In the genomic region with DNA sequence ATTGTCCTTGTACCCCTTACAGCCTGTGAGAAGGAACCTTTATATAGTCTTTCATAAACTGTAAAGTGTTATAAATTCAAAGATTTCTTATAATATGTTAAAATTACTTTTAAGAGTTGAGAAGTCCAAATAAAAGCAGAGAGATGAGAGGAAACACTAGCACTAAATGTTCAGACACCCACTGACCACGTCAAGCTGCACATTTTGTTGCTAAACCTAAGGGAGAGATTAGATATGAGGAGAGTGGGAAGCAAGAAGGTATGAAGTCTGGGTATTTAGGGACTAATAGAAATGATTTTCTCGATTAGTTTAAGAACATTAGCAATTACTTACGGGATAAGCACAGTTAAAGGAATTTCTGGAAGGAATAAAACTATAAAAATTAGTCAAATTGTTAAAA, we compare ENCODE assay signal across 34 cellular contexts.
"Had no signal": no experiment of that assay in that cellular context is flagged by ENCODE, and none has a peak within 500 bp of the region (broad histone marks: within the 10 kb centered on the region; RNA-seq: fewer than 3 reads in every experiment).

No MANE protein-coding gene starts in this region.

- DNase-seq: activated B cell treated with CpG ODN at 0.5 μM for 24 hours; activated CD4-positive, alpha-beta T cell treated with anti-CD3 and anti-CD28 coated beads for 48 hours; activated CD4-positive, alpha-beta T cell treated with anti-CD3 and anti-CD28 coated beads, Interleukin-2, amount 50 U/mL, for 1 hour; activated CD4-positive, alpha-beta T cell treated with anti-CD3 and anti-CD28 coated beads, Interleukin-2, amount 50 U/mL, for 48 hours; activated CD8-positive, alpha-beta memory T cell treated with anti-CD3 and anti-CD28 coated beads for 24 hours; activated CD8-positive, alpha-beta T cell treated with anti-CD3 and anti-CD28 coated beads for 36 hours; activated effector memory CD4-positive, alpha-beta T cell treated with Interleukin-2 at 50 U/mL for 16 hours; activated gamma-delta T cell treated with Interleukin-2 at 50 U/mL for 16 hours; activated naive CD4-positive, alpha-beta T cell treated with anti-CD3 and anti-CD28 coated beads, Interleukin-2, amount 50 U/mL, for 16 hours; activated naive CD4-positive, alpha-beta T cell treated with Interleukin-2 at 50 U/mL for 16 hours; activated T-cell treated with anti-CD3 and anti-CD28 coated beads, Interleukin-2, amount 50 U/mL, for 4 hours; amygdala; aorta; body of pancreas; central memory CD4-positive, alpha-beta T cell; cerebellar nuclear complex; dorsolateral prefrontal cortex; effector memory CD4-positive, alpha-beta T cell; endodermal cell; head of caudate nucleus; T-helper 1 cell; T-helper 17 cell; T1000; WERI-Rb-1 had no signal

- H3K27me3 Mint-ChIP-seq: activated B cell treated with CpG ODN at 0.5 μM for 24 hours; activated naive CD8-positive, alpha-beta T cell; activated T-helper 17 cell treated with anti-CD3 and anti-CD28 coated beads, Interleukin-2, amount 50 U/mL, for 72 hours; dendritic cell treated with granulocyte-macrophage colony-stimulating factor and Interleukin-4, amounts not matched to agents 40 ng/mL and 50 ng/mL, for 4 days; T-helper 17 cell had no signal

- H3K9me3 Mint-ChIP-seq: activated B cell treated with CpG ODN at 0.5 μM for 24 hours; activated CD8-positive, alpha-beta T cell treated with anti-CD3 and anti-CD28 coated beads for 36 hours; activated T-cell treated with anti-CD3 and anti-CD28 coated beads, Interleukin-2, amount 50 U/mL, for 4 hours; dendritic cell treated with granulocyte-macrophage colony-stimulating factor and Interleukin-4, amounts not matched to agents 40 ng/mL and 50 ng/mL, for 4 days; endodermal cell; T-helper 2 cell treated with Interferon-gamma antibody and Interleukin-4, amounts not matched to agents 5 μg/mL and 100 μg/mL, for 36 hours had no signal

- H3K36me3 ChIP-seq: breast epithelium, cardiac muscle cell, WERI-Rb-1 had no signal

- H3K4me1 Mint-ChIP-seq: activated B cell treated with CpG ODN at 0.5 μM for 24 hours, endodermal cell had no signal

- H3K4me1 ChIP-seq: body of pancreas, breast epithelium had no signal

- H3K27ac Mint-ChIP-seq: activated B cell treated with CpG ODN at 0.5 μM for 24 hours; activated CD8-positive, alpha-beta T cell treated with anti-CD3 and anti-CD28 coated beads for 36 hours; activated naive CD8-positive, alpha-beta T cell; activated T-helper 17 cell treated with anti-CD3 and anti-CD28 coated beads, Interleukin-2, amount 50 U/mL, for 72 hours; dendritic cell treated with granulocyte-macrophage colony-stimulating factor and Interleukin-4, amounts not matched to agents 40 ng/mL and 50 ng/mL, for 4 days; endodermal cell; T-helper 17 cell; T-helper 2 cell treated with Interferon-gamma antibody and Interleukin-4, amounts not matched to agents 5 μg/mL and 100 μg/mL, for 36 hours had no signal

- H3K4me3 Mint-ChIP-seq: activated B cell treated with CpG ODN at 0.5 μM for 24 hours; activated CD8-positive, alpha-beta T cell treated with anti-CD3 and anti-CD28 coated beads for 36 hours; activated naive CD8-positive, alpha-beta T cell; activated T-cell treated with anti-CD3 and anti-CD28 coated beads, Interleukin-2, amount 50 U/mL, for 4 hours; activated T-helper 17 cell treated with anti-CD3 and anti-CD28 coated beads, Interleukin-2, amount 50 U/mL, for 72 hours; dendritic cell treated with granulocyte-macrophage colony-stimulating factor and Interleukin-4, amounts not matched to agents 40 ng/mL and 50 ng/mL, for 4 days; endodermal cell; T-helper 17 cell; T-helper 2 cell treated with Interferon-gamma antibody and Interleukin-4, amounts not matched to agents 5 μg/mL and 100 μg/mL, for 36 hours had no signal

- ATAC-seq: activated CD4-positive, CD25-positive, alpha-beta regulatory T cell treated with anti-CD3 and anti-CD28 coated beads, Interleukin-2, amount 50 U/mL, for 24 hours; activated CD8-positive, alpha-beta T cell treated with anti-CD3 and anti-CD28 coated beads for 36 hours; activated T-cell treated with anti-CD3 and anti-CD28 coated beads, Interleukin-2, amount 50 U/mL, for 4 hours; activated T-helper 17 cell treated with anti-CD3 and anti-CD28 coated beads, Interleukin-2, amount 50 U/mL, for 72 hours; body of pancreas; esophagus mucosa; T-helper 17 cell had no signal

- H3K9me3 ChIP-seq: body of pancreas, breast epithelium had no signal

- FAIRE-seq: frontal cortex had no signal

- H3K27me3 ChIP-seq: body of pancreas, breast epithelium, cardiac muscle cell, dorsolateral prefrontal cortex had no signal

- H3K27ac ChIP-seq: body of pancreas, breast epithelium, cardiac muscle cell, coronary artery, dorsolateral prefrontal cortex, WERI-Rb-1 had no signal

- H3K4me3 ChIP-seq: body of pancreas, breast epithelium, cardiac muscle cell, coronary artery, dorsolateral prefrontal cortex had no signal
